In the genomic region with DNA sequence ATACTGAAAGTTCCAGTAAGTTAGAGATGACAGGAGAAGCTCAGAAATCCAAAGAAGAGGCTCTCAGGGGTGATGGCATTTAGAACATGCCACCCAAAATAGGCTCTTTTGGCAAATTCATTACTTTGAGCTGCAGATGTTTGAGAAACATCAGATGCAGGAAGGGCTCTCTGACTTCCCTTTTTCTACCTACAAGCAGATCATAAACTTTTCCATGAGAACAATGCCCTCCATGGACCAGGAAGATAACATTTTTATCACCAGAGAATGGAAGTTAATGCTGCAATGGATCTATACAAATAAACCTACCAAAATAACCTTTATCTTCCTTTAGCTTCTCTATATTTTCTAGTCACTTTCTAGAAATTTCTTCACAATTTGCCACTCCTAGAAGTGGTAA, we compare ENCODE assay signal across 25 cellular contexts.
"Had no signal": no experiment of that assay in that cellular context is flagged by ENCODE, and none has a peak within 500 bp of the region (broad histone marks: within the 10 kb centered on the region; RNA-seq: fewer than 3 reads in every experiment).

No MANE protein-coding gene starts in this region.

- H3K9ac ChIP-seq: SK-N-SH had no signal

- H3K4me3 ChIP-seq: cardiac muscle cell had no signal

- H3K27ac Mint-ChIP-seq: activated CD8-positive, alpha-beta T cell treated with anti-CD3 and anti-CD28 coated beads for 36 hours; activated naive CD4-positive, alpha-beta T cell treated with anti-CD3 and anti-CD28 coated beads, Interleukin-2, amount 10 ng/mL, durations not matched to agents 7 days and 5 days; activated naive CD8-positive, alpha-beta T cell treated with anti-CD3 and anti-CD28 coated beads for 36 hours; activated T-cell treated with anti-CD3 and anti-CD28 coated beads, Interleukin-2, amount 50 U/mL, for 72 hours; activated T-helper 2 cell treated with anti-CD3 and anti-CD28 coated beads, Interferon-gamma antibody, Interleukin-2, Interleukin-4, amounts not matched to agents 10 μg/mL and 5 μg/mL and 100 μg/mL, durations not matched to agents 14 hours and 24 hours and 36 hours; T-helper 1 cell treated with Interleukin-12 subunit alpha and Interleukin-12 subunit beta and Interleukin-4 antibody, amounts not matched to agents 30 μg/mL and 1 μg/mL, for 36 hours had no signal

- ATAC-seq: activated CD4-positive, CD25-positive, alpha-beta regulatory T cell treated with anti-CD3 and anti-CD28 coated beads, Interleukin-2, amount 50 U/mL, for 24 hours; activated CD8-positive, alpha-beta T cell treated with anti-CD3 and anti-CD28 coated beads for 36 hours; activated T-cell treated with anti-CD3 and anti-CD28 coated beads, Interleukin-2, amount 50 U/mL, for 72 hours; Panc1; Right ventricle myocardium inferior had no signal

- H3K9me3 Mint-ChIP-seq: activated CD8-positive, alpha-beta T cell treated with anti-CD3 and anti-CD28 coated beads for 36 hours; activated naive CD4-positive, alpha-beta T cell treated with anti-CD3 and anti-CD28 coated beads, Interleukin-2, amount 10 ng/mL, durations not matched to agents 7 days and 5 days; activated T-cell treated with anti-CD3 and anti-CD28 coated beads, Interleukin-2, amount 50 U/mL, for 72 hours; activated T-helper 2 cell treated with anti-CD3 and anti-CD28 coated beads, Interferon-gamma antibody, Interleukin-2, Interleukin-4, amounts not matched to agents 10 μg/mL and 5 μg/mL and 100 μg/mL, durations not matched to agents 14 hours and 24 hours and 36 hours; T-helper 1 cell treated with Interleukin-12 subunit alpha and Interleukin-12 subunit beta and Interleukin-4 antibody, amounts not matched to agents 30 μg/mL and 1 μg/mL, for 36 hours had no signal

- H3K27me3 ChIP-seq: brain microvascular endothelial cell, cardiac muscle cell had no signal

- H3K9me3 ChIP-seq: SK-N-SH had no signal

- H3K4me1 Mint-ChIP-seq: activated naive CD4-positive, alpha-beta T cell treated with anti-CD3 and anti-CD28 coated beads, Interleukin-2, amount 10 ng/mL, durations not matched to agents 7 days and 5 days; activated naive CD8-positive, alpha-beta T cell treated with anti-CD3 and anti-CD28 coated beads for 36 hours had no signal

- H3K4me3 Mint-ChIP-seq: activated CD8-positive, alpha-beta T cell treated with anti-CD3 and anti-CD28 coated beads for 36 hours; activated naive CD4-positive, alpha-beta T cell treated with anti-CD3 and anti-CD28 coated beads, Interleukin-2, amount 10 ng/mL, durations not matched to agents 7 days and 5 days; activated naive CD8-positive, alpha-beta T cell treated with anti-CD3 and anti-CD28 coated beads for 36 hours; activated T-cell treated with anti-CD3 and anti-CD28 coated beads, Interleukin-2, amount 50 U/mL, for 72 hours; T-helper 1 cell treated with Interleukin-12 subunit alpha and Interleukin-12 subunit beta and Interleukin-4 antibody, amounts not matched to agents 30 μg/mL and 1 μg/mL, for 36 hours had no signal

- H3K36me3 ChIP-seq: brain microvascular endothelial cell, cardiac muscle cell had no signal

- H3K36me3 Mint-ChIP-seq: activated naive CD4-positive, alpha-beta T cell treated with anti-CD3 and anti-CD28 coated beads, Interleukin-2, amount 10 ng/mL, durations not matched to agents 7 days and 5 days; activated naive CD8-positive, alpha-beta T cell treated with anti-CD3 and anti-CD28 coated beads for 36 hours had no signal

- H3K27ac ChIP-seq: brain microvascular endothelial cell, cardiac muscle cell had no signal

- H3K4me2 ChIP-seq: SK-N-SH had no signal

- DNase-seq: activated CD4-positive, alpha-beta T cell treated with anti-CD3 and anti-CD28 coated beads for 4 hours; activated CD8-positive, alpha-beta memory T cell treated with anti-CD3 and anti-CD28 coated beads, Interleukin-2, amount 50 U/mL, for 4 hours; activated CD8-positive, alpha-beta T cell treated with anti-CD3 and anti-CD28 coated beads for 36 hours; activated gamma-delta T cell treated with Interleukin-2 at 50 U/mL for 16 hours; activated naive CD4-positive, alpha-beta T cell treated with anti-CD3 and anti-CD28 coated beads, Interleukin-2, amount 10 ng/mL, durations not matched to agents 7 days and 5 days; activated naive CD8-positive, alpha-beta T cell treated with anti-CD3 and anti-CD28 coated beads for 36 hours; activated T-cell treated with anti-CD3 and anti-CD28 coated beads, Interleukin-2, amount 50 U/mL, for 72 hours; brain microvascular endothelial cell; Karpas-422; MM.1S; NCI-H1092; NCI-H1436 treated with DMSO at 0.1 percent for 48 hours; NCI-H187; NCI-H2081; NCI-H446; NCI-H524; RPMI8226; SK-N-SH; T-helper 9 cell had no signal
